In the genomic region with DNA sequence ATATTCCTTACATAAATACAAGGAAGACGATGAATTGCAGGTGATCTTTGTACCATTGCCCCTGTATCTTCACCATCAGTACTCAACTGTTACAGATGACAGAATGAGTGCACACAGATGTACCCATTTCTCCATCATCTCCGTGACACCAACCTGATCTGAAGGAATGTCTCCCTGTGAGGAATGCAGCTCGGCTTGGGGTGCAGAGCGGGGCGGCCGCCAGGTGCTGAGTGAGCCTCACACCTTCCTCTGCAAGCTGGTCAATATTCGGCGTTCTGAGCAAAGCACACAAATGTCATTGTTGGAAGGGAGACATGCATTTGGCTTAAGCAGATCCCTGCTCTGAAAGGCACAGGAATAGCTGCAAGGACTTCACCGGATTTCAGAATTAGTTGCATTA, we compare ENCODE assay signal across 34 cellular contexts.
"Had no signal": no experiment of that assay in that cellular context is flagged by ENCODE, and none has a peak within 500 bp of the region (broad histone marks: within the 10 kb centered on the region; RNA-seq: fewer than 3 reads in every experiment).

No MANE protein-coding gene starts in this region.

- H3K36me3 ChIP-seq: MG63 had no signal

- H3K9me3 ChIP-seq: MG63 had no signal

- DNase-seq: Karpas-422, Kasumi-1, MG63, MM.1S, NCI-H1048, NCI-H1092, NCI-H1092 treated with DMSO at 0.1 percent for 48 hours, NCI-H1105, NCI-H1105 treated with DMSO at 0.1 percent for 48 hours, NCI-H1417, NCI-H1417 treated with DMSO at 0.1 percent for 48 hours, NCI-H1436, NCI-H1436 treated with DMSO at 0.1 percent for 48 hours, NCI-H146, NCI-H1694, NCI-H1694 treated with DMSO at 0.1 percent for 48 hours, NCI-H187, NCI-H187 treated with DMSO at 0.1 percent for 48 hours, NCI-H1930, NCI-H2029, NCI-H2029 treated with DMSO at 0.1 percent for 48 hours, NCI-H2081, NCI-H2081 treated with DMSO at 0.1 percent for 48 hours, NCI-H2107, NCI-H2171, NCI-H2171 treated with DMSO at 0.1 percent for 48 hours, NCI-H2227 treated with DMSO at 0.1 percent for 48 hours, NCI-H226, NCI-H345, NCI-H446, NCI-H446 treated with DMSO at 0.1 percent for 48 hours, NCI-H510A, NCI-H510A treated with DMSO at 0.1 percent for 48 hours, NCI-H524 had no signal

- H3K4me3 ChIP-seq: MG63 had no signal

- H3K27me3 ChIP-seq: MG63 had no signal
